ENCODE assay signal across 15 cellular contexts in the genomic region with DNA sequence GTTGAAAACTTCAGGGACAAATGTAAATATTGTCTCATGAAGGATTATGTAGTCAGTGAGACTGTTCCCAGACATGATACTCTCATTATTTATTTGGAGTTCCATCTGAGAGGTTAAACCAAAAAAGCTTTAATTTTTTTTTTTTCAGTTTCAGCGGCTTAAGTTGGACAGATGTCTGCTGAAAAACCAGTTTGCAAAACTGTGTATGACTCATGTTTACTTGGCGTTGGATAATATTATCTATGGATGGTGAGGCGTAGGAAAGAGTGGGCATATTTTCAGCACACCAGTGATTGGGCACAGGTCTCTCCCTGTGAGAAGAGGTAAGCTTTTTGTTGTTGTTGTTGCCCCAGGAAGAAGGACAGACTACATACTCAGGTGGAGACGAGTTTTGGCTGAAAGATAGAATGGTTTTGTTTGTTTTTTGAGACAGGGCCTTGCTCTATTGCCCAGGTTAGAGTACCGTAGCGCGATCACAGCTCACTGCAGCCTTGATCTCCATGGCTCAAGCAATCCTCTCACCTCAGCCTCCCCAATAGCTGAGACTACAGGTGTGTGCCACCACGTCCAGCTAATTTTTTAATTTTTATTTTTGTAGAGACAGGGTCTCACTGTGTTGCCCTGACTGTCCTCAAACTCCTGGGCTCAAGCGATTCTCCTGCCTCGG. TPM values are rescaled to one million over a fixed set of nuclear protein-coding genes. Genes with fewer than 3 reads are reported as not detected.
DNase-seq lines count a peak whose midpoint lies in the region; ATAC-seq and TF ChIP-seq lines count a peak whose summit lies in the region.
"Had no signal": no experiment of that assay in that cellular context is flagged by ENCODE, and none has a peak within 500 bp of the region (broad histone marks: within the 10 kb centered on the region; RNA-seq: fewer than 3 reads in every experiment).

No MANE protein-coding gene starts in this region.

- peaks cover 12 to 81% (median 38%) of the 10 kb centered on the region in 10 experiments for H3K4me1 ChIP-seq in BLaER1 treated with 17β-estradiol and CSF1 and Interleukin-3, amounts not matched to agents 10 nM and 100 nM
- peaks cover 19% of the 10 kb centered on the region for H3K4me1 ChIP-seq in mammary epithelial cell (ENCODE audit: insufficient read depth, low read length)
- H3K4me1 ChIP-seq in lung (ENCODE audit: control insufficient read depth in 2 of 2, insufficient read depth in 2 of 2, low read length in 2 of 2): peaks cover 0 to 1% of the 10 kb centered on the region in 2 donors
- H3K4me1 ChIP-seq: body of pancreas, right lobe of liver had no signal

- intact Hi-C loops in mammary epithelial cell (cut with micrococcal nuclease) (no loop called here), lower leg skin (cut with DNase I; ENCODE audit: low total_unique reads) (no loop called here)

- dilution Hi-C loops in mammary epithelial cell (cut with HindIII; ENCODE audit: low sequenced_read_pairs): no loop called here

- H3K27ac ChIP-seq in BLaER1 treated with 17β-estradiol and CSF1 and Interleukin-3, amounts not matched to agents 10 nM and 100 nM: peak overlapping the region in 7 of 11 experiments; percentile 19 to 49 (median 39); a peak in 9 of 22 replicates
- peak overlapping the region; percentile 49 for H3K27ac ChIP-seq in mammary epithelial cell (ENCODE audit: insufficient read depth, low read depth, low read length)
- H3K27ac ChIP-seq in lung (ENCODE audit: low read depth in 1 of 2, low read length in 1 of 2): no peak overlapping the region
- H3K27ac ChIP-seq: body of pancreas had no signal

- H3K4me2 ChIP-seq in BLaER1 treated with 17β-estradiol and CSF1 and Interleukin-3, amounts not matched to agents 10 nM and 100 nM: peak overlapping the region in 5 of 11 experiments; percentile 4 to 77 (median 38); a peak in 8 of 22 replicates
- H3K4me2 ChIP-seq in mammary epithelial cell (ENCODE audit: insufficient read depth, low read depth, low read length): peak overlapping the region; percentile 38

- no peaks in the 10 kb centered on the region for H3K9me3 Mint-ChIP-seq in glutamatergic neuron (ENCODE audit: unreplicated experiment)
- H3K9me3 Mint-ChIP-seq: H9 had no signal

- DNase-seq in MV-4-11 (lab: John Stamatoyannopoulos, UW): peak; percentile 42
- peak; percentile 82 for DNase-seq in mammary epithelial cell
- DNase-seq in lung (ENCODE audit: low spot score): no peak
- no peak for DNase-seq in glutamatergic neuron
- DNase-seq in lower leg skin (ENCODE audit: low spot score in 2 of 2): no peak
- DNase-seq in ecto neural progenitor cell (ENCODE audit: low spot score): no peak
- DNase-seq: AML-193, body of pancreas, H9, Kasumi-1, NCI-H748 treated with DMSO at 0.1 percent for 48 hours, right lobe of liver, T-helper 2 cell had no signal

- H3K27ac Mint-ChIP-seq in glutamatergic neuron (ENCODE audit: unreplicated experiment): no peak overlapping the region
- H3K27ac Mint-ChIP-seq: H9 had no signal

- no peak for TF ChIP-seq CTCF in mammary epithelial cell (conservative IDR thresholded peaks at IDR 0.05 in 1 of 2, IDR thresholded peaks at IDR 0.05 in 1 of 2; ENCODE audit: extremely low read depth in 1 of 2, insufficient read depth in 1 of 2, low read depth in 1 of 2, low read length in 2 of 2)
- TF ChIP-seq CTCF in lung (IDR thresholded peaks at IDR 0.05; ENCODE audit: control extremely low read depth, extremely low read depth): no peak
- TF ChIP-seq CTCF in glutamatergic neuron (IDR thresholded peaks at IDR 0.05; ENCODE audit: partially characterized antibody, unreplicated experiment): no peak
- no peak for TF ChIP-seq CTCF in lower leg skin (IDR thresholded peaks at IDR 0.05)

- H2AFZ ChIP-seq in mammary epithelial cell (ENCODE audit: low read depth, low read length): no peak overlapping the region

- H3K27me3 ChIP-seq in BLaER1 treated with 17β-estradiol and CSF1 and Interleukin-3, amounts not matched to agents 10 nM and 100 nM: no peaks in the 10 kb centered on the region
- H3K27me3 ChIP-seq in mammary epithelial cell (ENCODE audit: insufficient read depth, low read length) (no peaks in the 10 kb centered on the region), lung (ENCODE audit: control insufficient read depth, insufficient read depth) (no peaks in the 10 kb centered on the region)
- H3K27me3 ChIP-seq: body of pancreas, right lobe of liver had no signal

- H4K20me1 ChIP-seq in BLaER1 treated with 17β-estradiol and CSF1 and Interleukin-3, amounts not matched to agents 10 nM and 100 nM: no peaks in the 10 kb centered on the region
- H4K20me1 ChIP-seq in mammary epithelial cell (ENCODE audit: insufficient read depth, low read length): no peaks in the 10 kb centered on the region

- no peak overlapping the region for H3K4me3 ChIP-seq in BLaER1 treated with 17β-estradiol and CSF1 and Interleukin-3, amounts not matched to agents 10 nM and 100 nM
- H3K4me3 ChIP-seq in mammary epithelial cell (replicated peaks in 1 of 3; ENCODE audit: insufficient read depth in 1 of 3, low read depth in 2 of 3, low read length in 3 of 3) (no peak overlapping the region), lung (no peak overlapping the region), lower leg skin (ENCODE audit: low read depth, poor library complexity, severe bottlenecking) (no peak overlapping the region)
- H3K4me3 ChIP-seq: body of pancreas, right lobe of liver had no signal

- peaks cover 2% of the 10 kb centered on the region for H3K4me1 Mint-ChIP-seq in glutamatergic neuron (ENCODE audit: low read depth, unreplicated experiment)

- CTCF ChIA-PET in mammary epithelial cell (lab: Charles Lee; ENCODE audit: low non-redundant PET): no interaction called here

- H3K36me3 ChIP-seq in BLaER1 treated with 17β-estradiol and CSF1 and Interleukin-3, amounts not matched to agents 10 nM and 100 nM: no peaks in the 10 kb centered on the region; a peak in 1 of 22 replicates
- no peaks in the 10 kb centered on the region for H3K36me3 ChIP-seq in mammary epithelial cell (ENCODE audit: insufficient read depth, low read length)
- H3K36me3 ChIP-seq in lung (ENCODE audit: control insufficient read depth in 2 of 2, insufficient read depth in 2 of 2, low read length in 2 of 2): no peaks in the 10 kb centered on the region
- H3K36me3 ChIP-seq: right lobe of liver had no signal

- no peak for TF ChIP-seq POLR2A in lower leg skin (IDR thresholded peaks at IDR 0.05)

- BruUV-seq in mammary epithelial cell (replicated peaks; lab: Mats Ljungman, UMichigan): no TSS peak

- H3K4me3 Mint-ChIP-seq in glutamatergic neuron (ENCODE audit: unreplicated experiment): no peak overlapping the region
- H3K4me3 Mint-ChIP-seq: H9 had no signal

- peak; percentile 46 for ATAC-seq in lung (ENCODE audit: insufficient read depth, low FRiP score)
- ATAC-seq in GM21825 (IDR thresholded peaks at IDR 0.05; ENCODE audit: unreplicated experiment): no peak
- ATAC-seq: body of pancreas had no signal

- in situ Hi-C loops in mammary epithelial cell (cut with MboI; ENCODE audit: low sequenced_read_pairs in 2 of 2): no loop called here

- no peaks in the 10 kb centered on the region for H3K79me2 ChIP-seq in mammary epithelial cell (ENCODE audit: insufficient read depth, low read length)

- H3K9me3 ChIP-seq in BLaER1 treated with 17β-estradiol and CSF1 and Interleukin-3, amounts not matched to agents 10 nM and 100 nM (replicated peaks in 1 of 11): no peaks in the 10 kb centered on the region
- H3K9me3 ChIP-seq in mammary epithelial cell (replicated peaks; ENCODE audit: insufficient read depth, low read length): no peaks in the 10 kb centered on the region
- H3K9me3 ChIP-seq in lung (ENCODE audit: control insufficient read depth in 2 of 2, insufficient read depth in 1 of 2, low read length in 1 of 2): no peaks in the 10 kb centered on the region
- H3K9me3 ChIP-seq: body of pancreas, right lobe of liver had no signal

- H3K27me3 Mint-ChIP-seq in glutamatergic neuron (ENCODE audit: unreplicated experiment): peaks cover 4% of the 10 kb centered on the region

- no peaks in the 10 kb centered on the region for H3K36me3 Mint-ChIP-seq in glutamatergic neuron (ENCODE audit: unreplicated experiment)

- WGBS in mammary epithelial cell (ENCODE audit: low coverage, missing lambda C conversion rate): 59% methylated on average over 10 of the region's 10 CpGs
- WGBS in lung, 2 donors: 73 to 76% methylated on average over 10 of the region's 10 CpGs
- WGBS in lower leg skin, 2 donors: 51 to 52% methylated on average over 10 of the region's 10 CpGs

- peak overlapping the region in 4 of 11 experiments; percentile 8 to 49 (median 31); a peak in 4 of 22 replicates for H3K9ac ChIP-seq in BLaER1 treated with 17β-estradiol and CSF1 and Interleukin-3, amounts not matched to agents 10 nM and 100 nM
- no peak overlapping the region for H3K9ac ChIP-seq in mammary epithelial cell (ENCODE audit: insufficient read depth, low read length)

RNA-seq across cellular contexts. Expression of a gene that starts 16.4 kb away (rescaled TPM):
- total RNA-seq in mammary epithelial cell: 1,000 to 10,000 TPM; 5,384 to 5,597 TPM
- 10,424 TPM for polyA plus RNA-seq in mammary epithelial cell
- 5,891 TPM for polyA minus RNA-seq in mammary epithelial cell
- 1,000 to 10,000 TPM in 1 of 2 donors, 100 to 1,000 TPM in 1; 851 to 1,294 TPM for total RNA-seq in lung
- polyA plus RNA-seq in lung: 1,000 to 10,000 TPM; 1,147 to 1,195 TPM
- total RNA-seq in glutamatergic neuron (ENCODE audit: unreplicated experiment): 925 TPM
- 1,000 to 10,000 TPM; 1,272 to 1,552 (median 1,345) TPM for total RNA-seq in lower leg skin

Comparison
In these comparisons a context has a peak if more than half of its experiments do, and no peak if none do; other contexts are left out.
1. H3K27ac ChIP-seq: peak in BLaER1 treated with 17β-estradiol and CSF1 and Interleukin-3, amounts not matched to agents 10 nM and 100 nM (7 of 11) and mammary epithelial cell (single experiment); none in lung (0 of 2).
2. DNase-seq: peak in MV-4-11 (single experiment) and mammary epithelial cell (single experiment); none in lung (single experiment), glutamatergic neuron (single experiment), lower leg skin (0 of 2) and ecto neural progenitor cell (single experiment).